ENCODE assay signal across 23 cellular contexts in genomic region chr19:16548956-16549355, GRCh38. TPM values are rescaled to one million over a fixed set of nuclear protein-coding genes. Genes with fewer than 3 reads are reported as not detected.
A peak's percentile ranks its signal among the peaks of the same experiment; 100 is the strongest.
DNase-seq lines count a peak whose midpoint lies in the region; ATAC-seq and TF ChIP-seq lines count a peak whose summit lies in the region.
"Had no signal": no experiment of that assay in that cellular context is flagged by ENCODE, and none has a peak within 500 bp of the region (broad histone marks: within the 10 kb centered on the region; RNA-seq: fewer than 3 reads in every experiment).

No MANE protein-coding gene starts in this region.

- H3K9me3 ChIP-seq in PC-3 (ENCODE audit: low read length), result no peaks in the 10 kb centered on the region
- no peaks in the 10 kb centered on the region for H3K9me3 ChIP-seq in upper lobe of right lung
- H3K9me3 ChIP-seq: Peyer's patch, SJSA1 had no signal

- no peak overlapping the region for H3K4me2 ChIP-seq in PC-3 (ENCODE audit: low read length)
- H3K4me2 ChIP-seq: KMS-11 had no signal

- TF ChIP-seq CTCF in PC-3 (conservative IDR thresholded peaks at IDR 0.05; ENCODE audit: low read depth, low read length) (no peak), upper lobe of right lung (IDR thresholded peaks at IDR 0.05) (no peak)

- H4K20me1 ChIP-seq in PC-3 (ENCODE audit: low read length), result no peaks in the 10 kb centered on the region

- no peaks in the 10 kb centered on the region for H3F3A ChIP-seq in PC-3 (ENCODE audit: low read length, unreplicated experiment)

- no peak overlapping the region for H2AFZ ChIP-seq in PC-3 (ENCODE audit: low read length)

- no peak overlapping the region for H3K9ac ChIP-seq in PC-3 (ENCODE audit: low read length)
- H3K9ac ChIP-seq: KMS-11 had no signal

- POLR2A ChIA-PET in PC-3 (lab: Charles Lee; ENCODE audit: unreplicated experiment), result no interaction called here

- no peak overlapping the region for H3K4me3 ChIP-seq in PC-3 (ENCODE audit: low read length)
- H3K4me3 ChIP-seq in upper lobe of right lung, result no peak overlapping the region
- H3K4me3 ChIP-seq: Peyer's patch, SJSA1 had no signal

- H3K4me1 ChIP-seq in PC-3 (ENCODE audit: insufficient read depth, low read length), result peaks cover 6% of the 10 kb centered on the region; the same call in 1 of the 2 replicates
- peaks cover 1% of the 10 kb centered on the region for H3K4me1 ChIP-seq in upper lobe of right lung
- H3K4me1 ChIP-seq: SJSA1 had no signal

- H3K27ac ChIP-seq in PC-3 (ENCODE audit: low read length) (no peak overlapping the region), epithelial cell of prostate (peak overlapping the region; percentile 55), upper lobe of right lung (no peak overlapping the region)
- H3K27ac ChIP-seq: KMS-11, Peyer's patch, SJSA1 had no signal

- no TSS peak for BruUV-seq in PC-3 (replicated peaks; lab: Mats Ljungman, UMichigan)

- peaks cover 8% of the 10 kb centered on the region for H3K79me2 ChIP-seq in PC-3 (ENCODE audit: low read length)

- CTCF ChIA-PET in PC-3 (lab: Charles Lee), result no interaction called here

- H3K27me3 ChIP-seq in PC-3 (ENCODE audit: low read length) (no peaks in the 10 kb centered on the region), upper lobe of right lung (no peaks in the 10 kb centered on the region)
- H3K27me3 ChIP-seq: Peyer's patch, SJSA1 had no signal

- intact Hi-C loops in PC-3 (cut with micrococcal nuclease), result no loop called here
- intact Hi-C loops in upper lobe of right lung (cut with DNase I), result no loop called here

- DNase-seq in PC-3 (peak; percentile 36), SW480 (ENCODE audit: low spot score) (peak; percentile 31), epithelial cell of prostate (ENCODE audit: low read depth, low spot score) (no peak), upper lobe of right lung (no peak), NCI-H526 (lab: John Stamatoyannopoulos, UW) (no peak)
- no peak for DNase-seq in stimulated activated CD4-positive, alpha-beta T cell treated with anti-CD3 and anti-CD28 coated beads, Interleukin-4, amount 100 ng/mL, for 1 hour
- DNase-seq: CD4-positive, alpha-beta memory T cell; GOT3; HCEC 1CT; IMR-90; NCI-H1105; NCI-H146; NCI-H2029; NCI-H2227 treated with DMSO at 0.1 percent for 48 hours; NCI-H510A; NCI-H748 treated with DMSO at 0.1 percent for 48 hours; NK-92 treated with Interleukin-12 subunit alpha and Interleukin-12 subunit beta, amount 100 ng/mL, for 24 hours; Peyer's patch had no signal

- ATAC-seq in PC-3 (peak; percentile 42), upper lobe of right lung (peak; percentile 60), HG02571 (IDR thresholded peaks at IDR 0.05; ENCODE audit: unreplicated experiment) (no peak)
- ATAC-seq: Right ventricle myocardium inferior had no signal

- H3K36me3 ChIP-seq in PC-3 (ENCODE audit: low read depth, low read length) (peaks cover 3% of the 10 kb centered on the region; the same call in 1 of the 2 replicates), upper lobe of right lung (peaks cover 31% of the 10 kb centered on the region)

- no peaks in the 10 kb centered on the region for H3K9me2 ChIP-seq in PC-3 (replicated peaks; ENCODE audit: low read length)

RNA-seq across cellular contexts. Expression of gene CHERP, which starts 6.7 kb away (rescaled TPM):
- total RNA-seq in PC-3 (2014; rRNA removed) (13.4 and 24.2 TPM in 2 replicates), upper lobe of right lung (41.9 TPM)

RNA-seq across cellular contexts. Expression of gene SLC35E1, which starts 23.3 kb away (rescaled TPM):
- total RNA-seq in PC-3 (2014; rRNA removed) (52.6 and 62.3 TPM in 2 replicates), upper lobe of right lung (51.2 TPM)

RNA-seq across cellular contexts. Expression of gene C19orf44, which starts 52.8 kb away (rescaled TPM):
- total RNA-seq in PC-3 (2014; rRNA removed) (2.5 and 5.2 TPM in 2 replicates), upper lobe of right lung (6.7 TPM)

RNA-seq across cellular contexts. Expression of gene CALR3, which starts 53.0 kb away (rescaled TPM):
- total RNA-seq in PC-3 (2014; rRNA removed) (0.47 TPM in 1 of 2 replicates, not detected in the other), upper lobe of right lung (not detected)
- total RNA-seq: CD4-positive, alpha-beta memory T cell; G401; IMR-90; Peyer's patch; Right ventricle myocardium inferior; SJSA1 had no signal

Comparison
In these comparisons a context has a peak if more than half of its experiments do, and no peak if none do; other contexts are left out.
1. DNase-seq: peak in PC-3 (single experiment) and SW480 (single experiment); none in epithelial cell of prostate (single experiment), upper lobe of right lung (single experiment), NCI-H526 (0 of 2) and stimulated activated CD4-positive, alpha-beta T cell treated with anti-CD3 and anti-CD28 coated beads, Interleukin-4, amount 100 ng/mL, for 1 hour (single experiment).